8 cellular contexts compared by ENCODE assay signal in genomic region chr4:56907489-56908205, GRCh38. TPM values are rescaled to one million over a fixed set of nuclear protein-coding genes. Genes with fewer than 3 reads are reported as not detected.
DNase-seq lines count a peak whose midpoint lies in the region; ATAC-seq and TF ChIP-seq lines count a peak whose summit lies in the region.

Gene REST (plus strand): TSS chr4:56907900. CDS start chr4:56910639, 2,739 bp downstream.

- H3K4me1 Mint-ChIP-seq in activated naive CD8-positive, alpha-beta T cell treated with anti-CD3 and anti-CD28 coated beads, Interleukin-2, amount 10 ng/mL, durations not matched to agents 7 days and 5 days = peaks cover 35% of the 10 kb centered on the region

- H3K36me3 Mint-ChIP-seq in activated naive CD8-positive, alpha-beta T cell treated with anti-CD3 and anti-CD28 coated beads, Interleukin-2, amount 10 ng/mL, durations not matched to agents 7 days and 5 days = peaks cover 10% of the 10 kb centered on the region

- peaks cover 17% of the 10 kb centered on the region for H3K36me3 ChIP-seq in HUES64 (ENCODE audit: insufficient read depth, low read length)
- H3K36me3 ChIP-seq in parathyroid adenoma (ENCODE audit: control insufficient read depth, insufficient read depth, low read length) = no peaks in the 10 kb centered on the region
- peaks cover 8% of the 10 kb centered on the region for H3K36me3 ChIP-seq in thymus (ENCODE audit: control insufficient read depth, insufficient read depth)

- H3K27ac Mint-ChIP-seq in activated naive CD8-positive, alpha-beta T cell treated with anti-CD3 and anti-CD28 coated beads, Interleukin-2, amount 10 ng/mL, durations not matched to agents 7 days and 5 days = peak within 1 kb of the TSS; percentile 78

- peak within 1 kb of the TSS; percentile 93 for H3K9ac ChIP-seq in HUES64 (ENCODE audit: low read depth, low read length)
- peak within 1 kb of the TSS; percentile 13 for H3K9ac ChIP-seq in parathyroid adenoma

- no peaks in the 10 kb centered on the region for H3K9me3 ChIP-seq in HUES64 (ENCODE audit: insufficient read depth, low read depth, low read length)
- no peaks in the 10 kb centered on the region for H3K9me3 ChIP-seq in parathyroid adenoma (ENCODE audit: control insufficient read depth, low read length)
- H3K9me3 ChIP-seq in thymus (ENCODE audit: control insufficient read depth) = no peaks in the 10 kb centered on the region

- ATAC-seq in GM21447 (IDR thresholded peaks at IDR 0.05; ENCODE audit: unreplicated experiment) (peak; percentile 48), Right ventricle myocardium superior (ENCODE audit: poor library complexity) (peak; percentile 85)
- ATAC-seq in activated naive CD8-positive, alpha-beta T cell treated with anti-CD3 and anti-CD28 coated beads, Interleukin-2, amount 10 ng/mL, durations not matched to agents 7 days and 5 days (ENCODE audit: low read depth) = peak; percentile 57

- TF ChIP-seq CTCF in parathyroid adenoma (IDR thresholded peaks at IDR 0.05) = no peak

- H3K9me3 Mint-ChIP-seq in activated naive CD8-positive, alpha-beta T cell treated with anti-CD3 and anti-CD28 coated beads, Interleukin-2, amount 10 ng/mL, durations not matched to agents 7 days and 5 days = no peaks in the 10 kb centered on the region

- H3K27me3 Mint-ChIP-seq in activated naive CD8-positive, alpha-beta T cell treated with anti-CD3 and anti-CD28 coated beads, Interleukin-2, amount 10 ng/mL, durations not matched to agents 7 days and 5 days = peaks cover 3% of the 10 kb centered on the region

- H3K27me3 ChIP-seq in HUES64 (ENCODE audit: insufficient read depth, low read length) (peaks cover 21% of the 10 kb centered on the region), parathyroid adenoma (ENCODE audit: control insufficient read depth, insufficient read depth, low read length) (no peaks in the 10 kb centered on the region), thymus (ENCODE audit: control insufficient read depth, insufficient read depth) (no peaks in the 10 kb centered on the region)

- WGBS in HUES64 = under 1% methylated on average over 74 of the region's 74 CpGs
- under 1% methylated on average over 73 of the region's 74 CpGs for WGBS in thymus

- H3K4me3 Mint-ChIP-seq in activated naive CD8-positive, alpha-beta T cell treated with anti-CD3 and anti-CD28 coated beads, Interleukin-2, amount 10 ng/mL, durations not matched to agents 7 days and 5 days = peak within 1 kb of the TSS; percentile 84

- H3K4me1 ChIP-seq in HUES64 (ENCODE audit: insufficient read depth, low read length) (peaks cover 47% of the 10 kb centered on the region), parathyroid adenoma (no peaks in the 10 kb centered on the region), thymus (ENCODE audit: control insufficient read depth, insufficient read depth, low read length) (peaks cover 19% of the 10 kb centered on the region)

- intact Hi-C loops in Right ventricle myocardium superior (cut with DNase I) = no loop called here

- H3K4me3 ChIP-seq in HUES64 (ENCODE audit: low read length) (peak within 1 kb of the TSS; percentile 91), parathyroid adenoma (ENCODE audit: low read depth, low read length) (peak within 1 kb of the TSS; percentile 80), thymus (ENCODE audit: low read length) (peak within 1 kb of the TSS; percentile 98)

- POLR2A ChIA-PET in activated naive CD8-positive, alpha-beta T cell treated with anti-CD3 and anti-CD28 coated beads, Interleukin-2, amount 10 ng/mL, durations not matched to agents 7 days and 5 days (lab: Charles Lee) = interaction anchor here (0.5 to 5.2 kb wide), 12 partner anchors 71 to 1362 kb away, joined by 3 to 107 read pairs (median 4); partner anchors contain the start of genes AASDH, NOA1, PAICS and POLR2B

- peak within 1 kb of the TSS; percentile 94 for H3K4me2 ChIP-seq in parathyroid adenoma (ENCODE audit: low read length)

- peaks cover 7% of the 10 kb centered on the region for H3K79me2 ChIP-seq in parathyroid adenoma

- DNase-seq in Daoy (ENCODE audit: low read depth) = peak; percentile 76
- peak; percentile 42 for DNase-seq in SW480 (ENCODE audit: low spot score)
- DNase-seq in activated naive CD8-positive, alpha-beta T cell treated with anti-CD3 and anti-CD28 coated beads, Interleukin-2, amount 10 ng/mL, durations not matched to agents 7 days and 5 days = peak; percentile 92
- DNase-seq in Right ventricle myocardium superior = peak; percentile 85

- H3K27ac ChIP-seq in HUES64 (ENCODE audit: low read depth, low read length) (peak within 1 kb of the TSS; percentile 96), parathyroid adenoma (peak within 1 kb of the TSS; percentile 92), thymus (ENCODE audit: low read depth) (peak within 1 kb of the TSS; percentile 96)

- peak within 1 kb of the TSS; percentile 91 for H2AFZ ChIP-seq in parathyroid adenoma

RNA-seq across cellular contexts. Expression of gene REST, which starts in this region (rescaled TPM):
- total RNA-seq in Daoy (2014; rRNA removed; shearing (Covaris generic)) = 13.1 and 13.6 TPM in 2 replicates
- 24.7 TPM for polyA plus RNA-seq in HUES64 (2013, experiment 1 of 2)
- polyA plus RNA-seq in HUES64 (2013, experiment 2 of 2) = 26.2 TPM
- 10 to 100 TPM; 52.2 to 56.7 TPM for total RNA-seq in activated naive CD8-positive, alpha-beta T cell treated with anti-CD3 and anti-CD28 coated beads, Interleukin-2, amount 10 ng/mL, durations not matched to agents 7 days and 5 days
- total RNA-seq in Right ventricle myocardium superior = 24.0 TPM
- 12.4 TPM for polyA plus RNA-seq in thymus

Comparison
In these comparisons a context has a peak if more than half of its experiments do, and no peak if none do; other contexts are left out.
1. Peak in every context shown above with its lines: DNase-seq, ATAC-seq, H3K4me3 ChIP-seq and H3K27ac ChIP-seq.
2. DNase-seq: peak in every context shown above with its lines; median percentile 92 in activated naive CD8-positive, alpha-beta T cell treated with anti-CD3 and anti-CD28 coated beads, Interleukin-2, amount 10 ng/mL, durations not matched to agents 7 days and 5 days; 85 in Right ventricle myocardium superior; 76 in Daoy; 42 in SW480.